8 cellular contexts compared by ENCODE assay signal in the genomic region with DNA sequence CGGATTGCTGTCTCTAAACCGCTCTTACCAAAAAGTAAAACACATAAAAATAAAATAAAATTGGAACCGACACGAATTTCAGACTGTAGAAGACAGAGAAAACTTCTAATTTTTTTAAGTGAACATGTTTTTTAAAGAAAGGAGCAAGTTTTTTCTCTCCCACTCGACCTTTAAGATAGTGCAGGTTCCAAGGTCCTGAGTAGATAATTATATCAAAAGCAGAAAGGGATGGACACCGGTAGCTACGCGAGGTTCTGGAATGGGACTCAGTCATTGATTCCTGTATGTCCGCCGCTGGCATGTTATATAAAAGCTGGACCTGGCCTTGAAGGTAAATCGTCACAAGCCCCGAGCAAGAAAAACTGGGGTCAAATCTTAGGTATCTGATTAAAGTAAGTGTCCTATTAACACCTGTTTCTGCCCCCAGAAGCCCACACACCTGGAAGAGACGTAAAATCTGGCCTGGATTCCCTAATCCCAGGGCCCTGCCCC. TPM values are rescaled to one million over a fixed set of nuclear protein-coding genes. Genes with fewer than 3 reads are reported as not detected.
DNase-seq lines count a peak whose midpoint lies in the region; ATAC-seq and TF ChIP-seq lines count a peak whose summit lies in the region.

No MANE protein-coding gene starts in this region.

- no peaks in the 10 kb centered on the region for H3K27me3 ChIP-seq in Karpas-422 (ENCODE audit: low read length)

- no peaks in the 10 kb centered on the region for H3K9me3 ChIP-seq in Karpas-422 (ENCODE audit: low read length)

- peaks cover 0 to under 1% (median 0%) of the 10 kb centered on the region in 3 donors for H3K36me3 Mint-ChIP-seq in naive thymus-derived CD8-positive, alpha-beta T cell

- H3K9ac ChIP-seq in Karpas-422 (ENCODE audit: low read length): peak overlapping the region; percentile 85

- DNase-seq in AG10803 (ENCODE audit: low read depth) (no peak), Karpas-422 (no peak), H4 (ENCODE audit: low spot score) (no peak), NCI-H345 (lab: John Stamatoyannopoulos, UW) (no peak)
- DNase-seq in naive thymus-derived CD8-positive, alpha-beta T cell: peak in 1 of 10 donors; percentile 3
- no peak for DNase-seq in activated CD4-positive, alpha-beta T cell treated with anti-CD3 and anti-CD28 coated beads, Interleukin-2, amount 50 U/mL, for 4 hours

- peaks cover 10% of the 10 kb centered on the region; the same call in 1 of the 2 replicates for H3K36me3 ChIP-seq in Karpas-422 (ENCODE audit: insufficient read depth, low read length)

- peaks cover 44% of the 10 kb centered on the region for H3K4me1 ChIP-seq in Karpas-422 (ENCODE audit: low read length)

- no peaks in the 10 kb centered on the region for H3K27me3 Mint-ChIP-seq in naive thymus-derived CD8-positive, alpha-beta T cell

- H3K9me2 ChIP-seq in Karpas-422 (replicated peaks; ENCODE audit: insufficient read depth, low read length): no peaks in the 10 kb centered on the region

- no peaks in the 10 kb centered on the region for H3K9me3 Mint-ChIP-seq in naive thymus-derived CD8-positive, alpha-beta T cell

- peaks cover 90% of the 10 kb centered on the region for H3K79me2 ChIP-seq in Karpas-422 (ENCODE audit: low read length)

- POLR2A ChIA-PET in naive thymus-derived CD8-positive, alpha-beta T cell (lab: Charles Lee): interaction anchor here (1.0 to 3.2 kb wide), 7 partner anchors 12 to 116 kb away, joined by 4 to 39 read pairs (median 5); a partner anchor contains a TSS

- TF ChIP-seq CTCF in AG10803 (conservative IDR thresholded peaks at IDR 0.05; ENCODE audit: low read length): no peak

- H2AFZ ChIP-seq in Karpas-422 (ENCODE audit: low read length): peak overlapping the region; percentile 96

- peak; percentile 0 for ATAC-seq in GM19455 (IDR thresholded peaks at IDR 0.05; ENCODE audit: unreplicated experiment)
- no peak for ATAC-seq in naive thymus-derived CD8-positive, alpha-beta T cell

- peak overlapping the region; percentile 99 for H3K4me2 ChIP-seq in Karpas-422 (ENCODE audit: low read depth, low read length, poor library complexity, severe bottlenecking)

- H3K4me3 Mint-ChIP-seq in naive thymus-derived CD8-positive, alpha-beta T cell: peak overlapping the region; percentile 93 to 100 (median 97)

- peaks cover 17 to 50% (median 35%) of the 10 kb centered on the region in 4 donors for H3K4me1 Mint-ChIP-seq in naive thymus-derived CD8-positive, alpha-beta T cell

- H4K20me1 ChIP-seq in Karpas-422 (ENCODE audit: insufficient read depth, low read depth, low read length): no peaks in the 10 kb centered on the region

- H3K27ac Mint-ChIP-seq in naive thymus-derived CD8-positive, alpha-beta T cell: peak overlapping the region; percentile 92 to 99 (median 98)

- H3K4me3 ChIP-seq in AG10803 (ENCODE audit: low read length): peak overlapping the region; percentile 83
- peak overlapping the region; percentile 81 for H3K4me3 ChIP-seq in Karpas-422 (ENCODE audit: low read length)

- H3K27ac ChIP-seq in Karpas-422 (ENCODE audit: low read length): peak overlapping the region; percentile 78
- peak overlapping the region; percentile 92 for H3K27ac ChIP-seq in cingulate gyrus (ENCODE audit: low read depth, low read length)

RNA-seq across cellular contexts. Expression of a gene that starts 0.5 kb away (rescaled TPM):
- 35.8 and 74.1 TPM in 2 replicates for total RNA-seq in Karpas-422 (2014; rRNA removed; shearing (Covaris generic); ENCODE audit: low replicate concordance)
- 10 to 100 TPM in 1 of 2 experiments, 1 to 10 TPM in 1; 9.7 to 11.6 TPM for total RNA-seq in naive thymus-derived CD8-positive, alpha-beta T cell
- polyA plus RNA-seq in naive thymus-derived CD8-positive, alpha-beta T cell: 10 to 100 TPM; 54.6 to 71.4 (median 60.4) TPM
- total RNA-seq in H4 (2014; rRNA removed; shearing (Covaris generic)): 90.1 and 90.2 TPM in 2 replicates

RNA-seq across cellular contexts. Expression of a gene that starts 0.8 kb away (rescaled TPM):
- total RNA-seq in Karpas-422 (2014; rRNA removed; shearing (Covaris generic); ENCODE audit: low replicate concordance): 13.7 and 25.2 TPM in 2 replicates
- 1 to 10 TPM; 6.7 to 7.1 TPM for total RNA-seq in naive thymus-derived CD8-positive, alpha-beta T cell
- 1 to 10 TPM; 1.6 to 2.2 (median 1.8) TPM for polyA plus RNA-seq in naive thymus-derived CD8-positive, alpha-beta T cell
- 4.9 and 7.8 TPM in 2 replicates for total RNA-seq in H4 (2014; rRNA removed; shearing (Covaris generic))
